Comparison of ENCODE assay signal across 8 cellular contexts in the genomic region with DNA sequence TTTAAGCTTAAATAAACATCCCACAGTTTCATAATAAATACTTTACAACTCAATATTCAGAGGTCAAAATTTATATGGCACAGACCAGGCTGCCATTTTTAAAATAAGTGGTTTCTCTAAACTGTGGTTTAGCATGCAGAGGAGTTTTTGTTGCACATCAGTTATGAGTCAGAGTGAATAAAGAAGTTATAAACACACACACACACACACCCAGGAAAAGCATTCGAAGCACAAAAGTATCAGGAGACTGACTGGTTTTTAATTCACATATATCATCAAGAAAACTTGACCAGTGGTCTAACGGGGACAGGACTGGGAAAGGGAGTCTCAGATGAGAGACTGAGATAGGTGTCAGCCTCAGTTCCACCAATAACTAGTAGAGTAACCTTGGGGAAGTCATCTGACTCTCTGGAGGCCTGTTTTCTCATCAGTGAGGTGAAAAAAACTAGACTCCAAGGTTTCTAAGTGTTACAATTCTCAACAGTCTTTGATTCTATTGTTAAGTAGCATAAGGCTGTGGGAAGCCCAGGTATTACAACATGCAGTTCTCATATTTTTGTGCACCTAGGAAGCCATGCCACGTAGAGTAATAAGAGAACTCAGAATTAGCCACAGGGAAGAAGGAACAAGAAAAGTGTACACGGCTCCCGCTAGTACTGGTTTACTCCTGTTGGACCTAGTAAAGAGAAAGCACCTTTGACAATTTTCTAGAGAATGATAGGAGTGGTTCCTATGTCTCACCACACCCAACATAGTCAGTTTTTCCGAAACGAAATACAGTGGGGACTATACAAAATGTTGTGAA. TPM values are rescaled to one million over a fixed set of nuclear protein-coding genes. Genes with fewer than 3 reads are reported as not detected.
DNase-seq lines count a peak whose midpoint lies in the region; ATAC-seq, FAIRE-seq and TF ChIP-seq lines count a peak whose summit lies in the region.

No MANE protein-coding gene starts in this region.

- intact Hi-C loops in dorsolateral prefrontal cortex (cut with DNase I): no loop called here

- H3K27me3 ChIP-seq in ACC112 (ENCODE audit: insufficient read depth, low read length) (no peaks in the 10 kb centered on the region), dorsolateral prefrontal cortex (no peaks in the 10 kb centered on the region)

- peaks cover 91% of the 10 kb centered on the region for H3K79me2 ChIP-seq in ACC112 (ENCODE audit: control insufficient read depth, insufficient read depth, low read length, unreplicated experiment)

- peak overlapping the region; percentile 100 for H3K27ac ChIP-seq in ACC112 (ENCODE audit: low read depth, low read length)
- H3K27ac ChIP-seq in dorsolateral prefrontal cortex: peak overlapping the region in 3 of 59 donors; percentile 19 to 56 (median 23)

- peak; percentile 62 for FAIRE-seq in RCC 7860 (lab: Jason Lieb, UNC)

- no peaks in the 10 kb centered on the region for H3K27me3 Mint-ChIP-seq in naive B cell

- H3K36me3 ChIP-seq in ACC112 (ENCODE audit: insufficient read depth, low read length): peaks cover 9% of the 10 kb centered on the region

- H3K4me3 ChIP-seq in ACC112 (ENCODE audit: low read depth, low read length) (peak overlapping the region; percentile 78), dorsolateral prefrontal cortex (no peak overlapping the region)

- peak; percentile 34 for ATAC-seq in GM18870 (IDR thresholded peaks at IDR 0.05; ENCODE audit: unreplicated experiment)
- no peak for ATAC-seq in naive B cell (ENCODE audit: low read depth in 2 of 2)

- H3K4me3 Mint-ChIP-seq in naive B cell: peak overlapping the region; percentile 15 to 96 (median 62)

- peak overlapping the region; percentile 76 for H2AFZ ChIP-seq in ACC112 (ENCODE audit: low read length, unreplicated experiment)

- TF ChIP-seq CTCF in dorsolateral prefrontal cortex (IDR thresholded peaks at IDR 0.05 in 54 of 56, conservative IDR thresholded peaks at IDR 0.05 in 2 of 56; ENCODE audit: low read depth in 1 of 56, partially characterized antibody in 56 of 56): no peak

- H3K4me1 Mint-ChIP-seq in naive B cell: peaks cover 45 to 76% (median 60%) of the 10 kb centered on the region in 3 donors

- H3K27ac Mint-ChIP-seq in naive B cell: peak overlapping the region; percentile 39 to 94 (median 80)

- peak; percentile 46 for DNase-seq in RCC 7860 (ENCODE audit: low spot score)
- DNase-seq in central memory CD4-positive, alpha-beta T cell: peak; percentile 21
- DNase-seq in naive B cell: no peak
- DNase-seq in NCI-H1436 (lab: John Stamatoyannopoulos, UW): no peak
- no peak for DNase-seq in HPDE6-E6E7 (ENCODE audit: extremely low spot score)
- no peak for DNase-seq in dorsolateral prefrontal cortex

- H3K9me3 Mint-ChIP-seq in naive B cell: peaks cover 0 to 2% (median 0%) of the 10 kb centered on the region in 7 donors

- H3K36me3 Mint-ChIP-seq in naive B cell: no peaks in the 10 kb centered on the region

- H3K4me1 ChIP-seq in ACC112 (ENCODE audit: control insufficient read depth, insufficient read depth, low read length, unreplicated experiment): peaks cover 33% of the 10 kb centered on the region

RNA-seq across cellular contexts. Expression of gene PPTC7, which starts 5.2 kb away (rescaled TPM):
- 10 to 100 TPM in 5 of 6 donors, 1 to 10 TPM in 1; 7.1 to 21.3 (median 15.9) TPM for polyA plus RNA-seq in naive B cell (ENCODE audit: low read depth in 6 of 6)
- 10 to 100 TPM; 13.6 to 36.5 (median 24.6) TPM for total RNA-seq in dorsolateral prefrontal cortex

RNA-seq across cellular contexts. Expression of gene TCTN1, which starts 36.0 kb away (rescaled TPM):
- 100 to 1,000 TPM in 1 of 6 donors, 10 to 100 TPM in 5; 52.8 to 109 (median 84.3) TPM for polyA plus RNA-seq in naive B cell (ENCODE audit: low read depth in 6 of 6)
- total RNA-seq in dorsolateral prefrontal cortex: 10 to 100 TPM; 26.4 to 77.4 (median 40.6) TPM

Comparison
In these comparisons a context has a peak if more than half of its experiments do, and no peak if none do; other contexts are left out.
1. DNase-seq: peak in RCC 7860 (single experiment) and central memory CD4-positive, alpha-beta T cell (single experiment); none in naive B cell (single experiment), NCI-H1436 (single experiment), HPDE6-E6E7 (single experiment) and dorsolateral prefrontal cortex (0 of 10).